In the genomic region with DNA sequence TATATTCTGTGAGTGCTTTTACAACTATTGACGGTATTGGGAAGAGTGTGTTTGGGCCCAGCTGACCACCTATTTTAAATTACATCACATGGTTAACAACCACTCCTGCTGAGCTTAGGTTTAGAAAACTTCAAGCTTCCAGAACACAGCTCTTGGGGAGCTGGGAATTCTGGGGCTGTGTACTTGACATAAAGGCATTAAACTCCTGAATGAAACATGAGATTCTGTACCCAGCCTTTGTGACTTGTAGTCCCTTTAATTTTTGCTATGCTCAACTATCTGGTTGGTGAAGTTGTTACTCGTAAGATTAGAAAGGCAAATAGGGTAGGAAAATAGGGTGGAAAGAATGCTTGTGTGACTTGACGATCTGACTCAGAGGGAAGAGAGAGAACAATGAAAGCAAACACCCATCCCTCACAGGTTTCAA, we compare ENCODE assay signal across 1 cellular context.
TF ChIP-seq lines count a peak whose summit lies in the region.

No MANE protein-coding gene starts in this region.

TF ChIP-seq in WTC11, 78 proteins besides CTCF, POLR2A, EP300 and RAD21 (continued from another document):
- TF ChIP-seq JAZF1 (CRISPR knock-in tag; IDR thresholded peaks at IDR 0.05) (no peak), ZNF219 (CRISPR knock-in tag; IDR thresholded peaks at IDR 0.05; ENCODE audit: borderline replicate concordance) (no peak), CREM (CRISPR knock-in tag; IDR thresholded peaks at IDR 0.05) (no peak), JUN (CRISPR knock-in tag; IDR thresholded peaks at IDR 0.05) (no peak), FOXJ3 (CRISPR knock-in tag; IDR thresholded peaks at IDR 0.05; ENCODE audit: borderline replicate concordance) (no peak), SMAD4 (CRISPR knock-in tag; IDR thresholded peaks at IDR 0.05) (no peak)
- TF ChIP-seq, protein P1, sequence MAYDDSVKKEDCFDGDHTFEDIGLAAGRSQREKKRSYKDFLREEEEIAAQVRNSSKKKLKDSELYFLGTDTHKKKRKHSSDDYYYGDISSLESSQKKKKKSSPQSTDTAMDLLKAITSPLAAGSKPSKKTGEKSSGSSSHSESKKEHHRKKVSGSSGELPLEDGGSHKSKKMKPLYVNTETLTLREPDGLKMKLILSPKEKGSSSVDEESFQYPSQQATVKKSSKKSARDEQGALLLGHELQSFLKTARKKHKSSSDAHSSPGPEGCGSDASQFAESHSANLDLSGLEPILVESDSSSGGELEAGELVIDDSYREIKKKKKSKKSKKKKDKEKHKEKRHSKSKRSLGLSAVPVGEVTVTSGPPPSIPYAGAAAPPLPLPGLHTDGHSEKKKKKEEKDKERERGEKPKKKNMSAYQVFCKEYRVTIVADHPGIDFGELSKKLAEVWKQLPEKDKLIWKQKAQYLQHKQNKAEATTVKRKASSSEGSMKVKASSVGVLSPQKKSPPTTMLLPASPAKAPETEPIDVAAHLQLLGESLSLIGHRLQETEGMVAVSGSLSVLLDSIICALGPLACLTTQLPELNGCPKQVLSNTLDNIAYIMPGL (CRISPR knock-in tag; IDR thresholded peaks at IDR 0.05) = no peak
- TF ChIP-seq, protein P2, sequence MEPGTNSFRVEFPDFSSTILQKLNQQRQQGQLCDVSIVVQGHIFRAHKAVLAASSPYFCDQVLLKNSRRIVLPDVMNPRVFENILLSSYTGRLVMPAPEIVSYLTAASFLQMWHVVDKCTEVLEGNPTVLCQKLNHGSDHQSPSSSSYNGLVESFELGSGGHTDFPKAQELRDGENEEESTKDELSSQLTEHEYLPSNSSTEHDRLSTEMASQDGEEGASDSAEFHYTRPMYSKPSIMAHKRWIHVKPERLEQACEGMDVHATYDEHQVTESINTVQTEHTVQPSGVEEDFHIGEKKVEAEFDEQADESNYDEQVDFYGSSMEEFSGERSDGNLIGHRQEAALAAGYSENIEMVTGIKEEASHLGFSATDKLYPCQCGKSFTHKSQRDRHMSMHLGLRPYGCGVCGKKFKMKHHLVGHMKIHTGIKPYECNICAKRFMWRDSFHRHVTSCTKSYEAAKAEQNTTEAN (CRISPR knock-in tag; IDR thresholded peaks at IDR 0.05) = no peak
